In the genomic region with DNA sequence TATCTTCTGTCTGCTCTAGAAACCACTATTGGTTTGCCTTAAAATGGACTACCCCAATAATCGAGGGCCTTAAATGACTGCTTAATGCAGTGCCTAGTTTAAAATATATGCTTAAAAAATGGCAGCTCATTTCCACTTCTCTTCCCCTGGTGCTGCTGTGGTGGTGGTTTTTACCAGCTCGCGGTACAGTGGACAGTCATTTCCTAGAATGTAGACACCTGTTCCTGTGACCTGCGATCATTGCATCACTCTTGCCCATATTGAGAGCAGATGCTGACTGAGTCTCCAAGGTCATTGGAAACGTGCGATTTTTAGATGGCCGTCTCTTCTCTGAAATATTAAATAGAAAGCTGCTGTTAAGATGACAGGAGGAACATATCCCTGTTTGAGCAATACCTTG, we compare ENCODE assay signal across 18 cellular contexts.
"Had no signal": no experiment of that assay in that cellular context is flagged by ENCODE, and none has a peak within 500 bp of the region (broad histone marks: within the 10 kb centered on the region; RNA-seq: fewer than 3 reads in every experiment).

No MANE protein-coding gene starts in this region.

- ATAC-seq: foreskin keratinocyte; left colon; naive thymus-derived CD4-positive, alpha-beta T cell; stimulated activated memory B cell treated with anti-CD40 and anti-IgM and Interleukin-4, amounts not matched to agents 10 μg/mL and 1 μg/mL and 100 μg/mL, for 72 hours had no signal

- H3K4me1 Mint-ChIP-seq: neural crest cell; stimulated activated memory B cell treated with anti-CD40 and anti-IgM and Interleukin-4, amounts not matched to agents 10 μg/mL and 1 μg/mL and 100 μg/mL, for 72 hours had no signal

- H3K27ac Mint-ChIP-seq: endodermal cell; stimulated activated memory B cell treated with anti-CD40 and anti-IgM and Interleukin-4, amounts not matched to agents 10 μg/mL and 1 μg/mL and 100 μg/mL, for 72 hours had no signal

- H3K4me1 ChIP-seq: stomach had no signal

- H3K27ac ChIP-seq: coronary artery, foreskin keratinocyte, hepatocyte, stomach had no signal

- H3K9me3 ChIP-seq: stomach had no signal

- H3K9me3 Mint-ChIP-seq: endodermal cell; naive thymus-derived CD4-positive, alpha-beta T cell; neural crest cell; stimulated activated memory B cell treated with anti-CD40 and anti-IgM and Interleukin-4, amounts not matched to agents 10 μg/mL and 1 μg/mL and 100 μg/mL, for 72 hours had no signal

- H3K4me3 Mint-ChIP-seq: endodermal cell; naive thymus-derived CD4-positive, alpha-beta T cell; neural crest cell; stimulated activated memory B cell treated with anti-CD40 and anti-IgM and Interleukin-4, amounts not matched to agents 10 μg/mL and 1 μg/mL and 100 μg/mL, for 72 hours had no signal

- DNase-seq: effector CD4-positive, alpha-beta T cell; endodermal cell; erythroblast; foreskin keratinocyte; head of caudate nucleus; left colon; mammary epithelial cell; naive thymus-derived CD4-positive, alpha-beta T cell; posterior cingulate gyrus; right cardiac atrium; stimulated activated CD4-positive, alpha-beta T cell treated with anti-CD3 and anti-CD28 coated beads, Interleukin-4, amount 100 ng/mL, for 1 hour; stimulated activated CD8-positive, alpha-beta memory T cell treated with anti-CD3 and anti-CD28 coated beads, Interleukin-4, amount 100 ng/mL, for 48 hours; stomach; trophoblast cell had no signal

- H3K27me3 Mint-ChIP-seq: naive thymus-derived CD4-positive, alpha-beta T cell; stimulated activated memory B cell treated with anti-CD40 and anti-IgM and Interleukin-4, amounts not matched to agents 10 μg/mL and 1 μg/mL and 100 μg/mL, for 72 hours had no signal

- H3K27me3 ChIP-seq: foreskin keratinocyte, hepatocyte, stomach had no signal

- H3K4me3 ChIP-seq: coronary artery, hepatocyte, stomach had no signal
